8 cellular contexts compared by ENCODE assay signal in genomic region chr4:2806392-2807355, GRCh38. TPM values are rescaled to one million over a fixed set of nuclear protein-coding genes. Genes with fewer than 3 reads are reported as not detected.
DNase-seq lines count a peak whose midpoint lies in the region; ATAC-seq and TF ChIP-seq lines count a peak whose summit lies in the region.

No MANE protein-coding gene starts in this region.

- DNase-seq in NCI-H446 treated with DMSO at 0.1 percent for 48 hours (lab: John Stamatoyannopoulos, UW): no peak
- no peak for DNase-seq in SIG-M5 (lab: John Stamatoyannopoulos, UW)

- POLR2A ChIA-PET in HEK293 (lab: Yijun Ruan, JAX): no interaction called here

- peak overlapping the region; percentile 91 to 99 (median 97) for H3K27ac Mint-ChIP-seq in brain

- H3K4me1 ChIP-seq in HEK293 (ENCODE audit: control insufficient read depth, insufficient read depth, low read length): no peaks in the 10 kb centered on the region
- H3K4me1 ChIP-seq in skeletal muscle tissue (ENCODE audit: control insufficient read depth in 3 of 3, insufficient read depth in 3 of 3, low read length in 3 of 3): peaks cover 67 to 79% (median 75%) of the 10 kb centered on the region in 3 donors

- H3K36me3 ChIP-seq in HEK293 (ENCODE audit: control insufficient read depth in 2 of 2, insufficient read depth in 1 of 2, low read length in 2 of 2) (no peaks in the 10 kb centered on the region), skeletal muscle tissue (ENCODE audit: control insufficient read depth in 3 of 3, insufficient read depth in 3 of 3, low read length in 3 of 3) (no peaks in the 10 kb centered on the region)

- H3K9ac ChIP-seq in skeletal muscle tissue (ENCODE audit: low read depth in 1 of 3, low read length in 3 of 3): peak overlapping the region; percentile 22 to 69 (median 32)

- H3K4me3 Mint-ChIP-seq in brain: peak overlapping the region in 4 of 5 experiments; percentile 14 to 74 (median 38)

- H3K27me3 Mint-ChIP-seq in brain: peaks cover 4% of the 10 kb centered on the region

- H3K9me3 Mint-ChIP-seq in brain: peaks cover 0 to 2% (median 0%) of the 10 kb centered on the region in 5 experiments

- peaks cover 44% of the 10 kb centered on the region for H3K4me1 Mint-ChIP-seq in brain

- TF ChIP-seq CTCF in HEK293 (tag by site-specific recombination; IDR thresholded peaks at IDR 0.05) (no peak), brain (conservative IDR thresholded peaks at IDR 0.05) (no peak)

- H3K4me3 ChIP-seq in HEK293 (ENCODE audit: low read depth, low read length): no peak overlapping the region
- peak overlapping the region in 1 of 3 donors; percentile 22 for H3K4me3 ChIP-seq in skeletal muscle tissue (ENCODE audit: low read length in 3 of 3)

- H3K27me3 ChIP-seq in layer of hippocampus (ENCODE audit: control insufficient read depth, insufficient read depth, low read length): no peaks in the 10 kb centered on the region
- H3K27me3 ChIP-seq in skeletal muscle tissue (ENCODE audit: control insufficient read depth in 3 of 3, insufficient read depth in 3 of 3, low read length in 3 of 3): no peaks in the 10 kb centered on the region

- H3K27ac ChIP-seq in HEK293 (ENCODE audit: extremely low read depth, low read depth, low read length) (no peak overlapping the region), layer of hippocampus (ENCODE audit: low read depth, low read length) (peak overlapping the region; percentile 27), skeletal muscle tissue (ENCODE audit: low read depth, low read length) (peak overlapping the region; percentile 40)

- H3K9me3 ChIP-seq in HEK293 (ENCODE audit: control insufficient read depth, insufficient read depth, low read depth, low read length): no peaks in the 10 kb centered on the region
- H3K9me3 ChIP-seq in skeletal muscle tissue (ENCODE audit: control insufficient read depth in 3 of 3, low read length in 3 of 3): no peaks in the 10 kb centered on the region

- no peak for ATAC-seq in GM21786 (IDR thresholded peaks at IDR 0.05; ENCODE audit: unreplicated experiment)
- no peak for ATAC-seq in GM21515 (IDR thresholded peaks at IDR 0.05; ENCODE audit: unreplicated experiment)

- H3K36me3 Mint-ChIP-seq in brain: no peaks in the 10 kb centered on the region

- CTCF ChIA-PET in HEK293 (lab: Yijun Ruan, JAX): no interaction called here

TF ChIP-seq in HEK293, 187 proteins besides CTCF, POLR2A, EP300 and RAD21:
- 0 out of 2 replicates have a peak, but pooled peaks have one; percentile 24 for TF ChIP-seq KLF1 (tag by site-specific recombination; IDR thresholded peaks at IDR 0.05)
- no peak for TF ChIP-seq MZF1 (tag by site-specific recombination; IDR thresholded peaks at IDR 0.05; ENCODE audit: borderline replicate concordance)

RNA-seq across cellular contexts. Expression of gene SH3BP2, which starts 13.8 kb away (rescaled TPM):
- 30.3 TPM for polyA plus RNA-seq in brain (ENCODE audit: insufficient read depth, low read depth, low replicate concordance)
- 7.8 TPM for total RNA-seq in skeletal muscle tissue

RNA-seq across cellular contexts. Expression of gene ADD1, which starts 37.0 kb away (rescaled TPM):
- 408 TPM for polyA plus RNA-seq in brain (ENCODE audit: insufficient read depth, low read depth, low replicate concordance)
- total RNA-seq in skeletal muscle tissue: 155 TPM

RNA-seq across cellular contexts. Expression of gene TNIP2, which starts 50.5 kb away (rescaled TPM):
- 19.7 TPM for polyA plus RNA-seq in brain (ENCODE audit: insufficient read depth, low read depth, low replicate concordance)
- 14.6 TPM for total RNA-seq in skeletal muscle tissue
